Comparison of ENCODE assay signal across 8 cellular contexts in the genomic region with DNA sequence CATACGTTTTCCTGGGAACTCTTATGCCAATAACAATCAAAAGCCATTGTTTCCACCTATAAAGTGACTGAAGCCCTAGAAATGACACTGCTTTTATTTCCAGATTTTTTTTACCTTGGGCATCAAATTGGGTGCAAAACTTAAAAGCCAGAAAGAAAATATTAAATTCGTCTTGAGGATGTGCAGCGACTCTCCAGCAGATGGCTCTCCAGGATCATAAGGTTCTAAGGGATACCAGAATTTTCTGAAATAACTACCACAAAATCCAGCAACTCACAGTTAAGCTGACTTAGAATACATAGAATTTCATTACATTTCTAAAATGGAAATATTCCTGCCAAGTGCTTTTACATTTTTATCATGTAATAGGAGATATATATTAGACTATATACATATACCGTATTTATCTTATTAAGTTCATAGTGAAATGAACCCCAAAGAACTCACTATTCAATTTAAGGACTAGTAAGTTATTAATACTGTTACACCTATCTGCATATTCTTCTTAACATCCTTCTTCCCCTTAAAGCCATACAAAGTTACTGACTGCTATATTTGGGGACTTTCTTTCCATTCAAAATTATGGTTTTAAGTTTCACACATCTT. TPM values are rescaled to one million over a fixed set of nuclear protein-coding genes. Genes with fewer than 3 reads are reported as not detected.
DNase-seq lines count a peak whose midpoint lies in the region; ATAC-seq lines count a peak whose summit lies in the region.

No MANE protein-coding gene starts in this region.

- H3K27me3 ChIP-seq in NT2/D1 (ENCODE audit: insufficient read depth, insufficient read length) = no peaks in the 10 kb centered on the region

- H3K4me1 ChIP-seq in NT2/D1 (ENCODE audit: insufficient read depth, insufficient read length) = no peaks in the 10 kb centered on the region

- no peak overlapping the region for H3K9ac ChIP-seq in NT2/D1 (ENCODE audit: insufficient read length, low read depth)

- H3K36me3 ChIP-seq in NT2/D1 (ENCODE audit: insufficient read depth, insufficient read length, low read length) = no peaks in the 10 kb centered on the region

- no peak for ATAC-seq in HG03025 (IDR thresholded peaks at IDR 0.05; ENCODE audit: low FRiP score, unreplicated experiment)
- ATAC-seq in HG03159 (IDR thresholded peaks at IDR 0.05; ENCODE audit: unreplicated experiment) = no peak

- DNase-seq in DMS53 (lab: John Stamatoyannopoulos, UW) (peak; percentile 81), HT1080 (ENCODE audit: low read depth) (peak; percentile 33), NT2/D1 (ENCODE audit: low read depth, low spot score) (peak; percentile 22), amniotic epithelial cell (ENCODE audit: low read depth) (peak; percentile 63), hippocampal formation (lab: John Stamatoyannopoulos, UW) (peak; percentile 13 to 79)
- DNase-seq in stimulated activated CD4-positive, alpha-beta T cell treated with anti-CD3 and anti-CD28 coated beads, Interleukin-15, amount 100 ng/mL, for 24 hours = peak; percentile 34

- H3K9me3 ChIP-seq in NT2/D1 (ENCODE audit: insufficient read depth, low read length) = no peaks in the 10 kb centered on the region

- no peak overlapping the region for H3K4me3 ChIP-seq in NT2/D1 (ENCODE audit: insufficient read length, low read depth)

RNA-seq across cellular contexts. Expression of a gene that starts 44.0 kb away (rescaled TPM):
- total RNA-seq in HT1080 (2014; rRNA removed; shearing (Covaris generic)) = 1.5 and 1.9 TPM in 2 replicates
- 1.0 and 1.1 TPM in 2 replicates for polyA plus RNA-seq in HT1080 (2015; cell fraction: cytosol; rRNA removed)
- polyA plus RNA-seq in HT1080 (2015; cell fraction: nucleus; rRNA removed) = 1.2 and 1.3 TPM in 2 replicates

Comparison
In these comparisons a context has a peak if more than half of its experiments do, and no peak if none do; other contexts are left out.
1. DNase-seq: peak in every context shown above with its lines; median percentile 81 in DMS53; 63 in amniotic epithelial cell; 46 in hippocampal formation; 34 in stimulated activated CD4-positive, alpha-beta T cell treated with anti-CD3 and anti-CD28 coated beads, Interleukin-15, amount 100 ng/mL, for 24 hours; 33 in HT1080; 22 in NT2/D1.